Comparison of ENCODE assay signal across 31 cellular contexts in genomic region chr1:177315270-177315669, GRCh38.
"Had no signal": no experiment of that assay in that cellular context is flagged by ENCODE, and none has a peak within 500 bp of the region (broad histone marks: within the 10 kb centered on the region; RNA-seq: fewer than 3 reads in every experiment).

No MANE protein-coding gene starts in this region.

- H3K27me3 ChIP-seq: brain microvascular endothelial cell, Peyer's patch had no signal

- DNase-seq: activated CD4-positive, alpha-beta memory T cell treated with anti-CD3 and anti-CD28 coated beads for 36 hours; activated CD4-positive, alpha-beta T cell treated with anti-CD3 and anti-CD28 coated beads, Interleukin-2, amount 10 ng/mL, durations not matched to agents 7 days and 5 days; activated CD4-positive, CD25-positive, alpha-beta regulatory T cell; activated CD8-positive, alpha-beta memory T cell treated with anti-CD3 and anti-CD28 coated beads for 24 hours; activated effector memory CD4-positive, alpha-beta T cell treated with anti-CD3 and anti-CD28 coated beads, Interleukin-2, amount 50 U/mL, for 16 hours; activated naive CD4-positive, alpha-beta T cell treated with Interleukin-2 at 50 U/mL for 16 hours; activated naive CD8-positive, alpha-beta T cell treated with anti-CD3 and anti-CD28 coated beads, Interleukin-2, amount 50 U/mL, for 24 hours; activated T-cell treated with anti-CD3 and anti-CD28 coated beads, Interleukin-2, amount 50 U/mL, for 4 hours; amniotic stem cell; brain microvascular endothelial cell; cerebellar nuclear complex; Kasumi-1; MV-4-11; NCI-H1092 treated with DMSO at 0.1 percent for 48 hours; NCI-H1417 treated with DMSO at 0.1 percent for 48 hours; NCI-H1694; NCI-H2029; NCI-H510A treated with DMSO at 0.1 percent for 48 hours; NCI-H69; NK-92 treated with Interleukin-12 subunit alpha and Interleukin-12 subunit beta, amount 100 ng/mL, for 24 hours; OCI-M1; Peyer's patch; SHP77 treated with DMSO at 0.1 percent for 48 hours; T-cell; T-helper 2 cell; T1000 had no signal

- H3K4me1 ChIP-seq: Peyer's patch had no signal

- FAIRE-seq: astrocyte, K562, TTC549 had no signal

- H3K27ac ChIP-seq: brain microvascular endothelial cell, Peyer's patch, VCaP had no signal

- H3K4me3 ChIP-seq: K562, Peyer's patch had no signal

- ATAC-seq: activated naive CD4-positive, alpha-beta T cell treated with anti-CD3 and anti-CD28 coated beads, Interleukin-2, amount 50 U/mL, for 72 hours; activated naive CD8-positive, alpha-beta T cell treated with anti-CD3 and anti-CD28 coated beads, Interleukin-2, amount 50 U/mL, for 24 hours; activated T-cell treated with anti-CD3 and anti-CD28 coated beads, Interleukin-2, amount 50 U/mL, for 4 hours; K562; T-cell had no signal

- H3K36me3 ChIP-seq: brain microvascular endothelial cell, Peyer's patch had no signal
